Comparison of ENCODE assay signal across 1 cellular context in genomic region chr2:190501702-190502407, GRCh38.
TF ChIP-seq lines count a peak whose summit lies in the region.

No MANE protein-coding gene starts in this region.

TF ChIP-seq in HCT116, 20 proteins besides CTCF, POLR2A, EP300 and RAD21 (continued from another document):
- no peak for TF ChIP-seq ZBTB33 (IDR thresholded peaks at IDR 0.05; ENCODE audit: extremely low read depth, insufficient replicate concordance, low read length)
- no peak for TF ChIP-seq ZFX (IDR thresholded peaks at IDR 0.05)
- no peak for TF ChIP-seq ATF3 (IDR thresholded peaks at IDR 0.05)
- TF ChIP-seq CBX3 (IDR thresholded peaks at IDR 0.05; ENCODE audit: low read depth): no peak
- TF ChIP-seq EZH2phosphoT487 (IDR thresholded peaks at IDR 0.05; ENCODE audit: borderline replicate concordance): no peak
- no peak for TF ChIP-seq SIN3A (IDR thresholded peaks at IDR 0.05; ENCODE audit: low read depth)
- no peak for TF ChIP-seq JUND (IDR thresholded peaks at IDR 0.05)
- no peak for TF ChIP-seq POLR2AphosphoS5 (IDR thresholded peaks at IDR 0.05; ENCODE audit: low read depth, low read length)
- TF ChIP-seq TCF7L2 (IDR thresholded peaks at IDR 0.05; ENCODE audit: borderline replicate concordance, extremely low read depth, insufficient read depth, insufficient read length): no peak
- no peak for TF ChIP-seq ZNF274 (IDR thresholded peaks at IDR 0.05; ENCODE audit: low read depth, low read length)
- TF ChIP-seq MAX (IDR thresholded peaks at IDR 0.05): no peak
- TF ChIP-seq CEBPB (IDR thresholded peaks at IDR 0.05; ENCODE audit: low read depth): no peak
- no peak for TF ChIP-seq FOSL1 (IDR thresholded peaks at IDR 0.05; ENCODE audit: low read depth)
- TF ChIP-seq ELF1 (IDR thresholded peaks at IDR 0.05; ENCODE audit: borderline replicate concordance, low read depth): no peak
- TF ChIP-seq EZH2 (IDR thresholded peaks at IDR 0.05): no peak
- no peak for TF ChIP-seq YY1 (IDR thresholded peaks at IDR 0.05; ENCODE audit: extremely low read depth, insufficient replicate concordance, low read depth, low read length)
- no peak for TF ChIP-seq REST (IDR thresholded peaks at IDR 0.05; ENCODE audit: low read depth)
- no peak for TF ChIP-seq SRF (IDR thresholded peaks at IDR 0.05; ENCODE audit: low read depth)
